37 cellular contexts compared by ENCODE assay signal in the genomic region with DNA sequence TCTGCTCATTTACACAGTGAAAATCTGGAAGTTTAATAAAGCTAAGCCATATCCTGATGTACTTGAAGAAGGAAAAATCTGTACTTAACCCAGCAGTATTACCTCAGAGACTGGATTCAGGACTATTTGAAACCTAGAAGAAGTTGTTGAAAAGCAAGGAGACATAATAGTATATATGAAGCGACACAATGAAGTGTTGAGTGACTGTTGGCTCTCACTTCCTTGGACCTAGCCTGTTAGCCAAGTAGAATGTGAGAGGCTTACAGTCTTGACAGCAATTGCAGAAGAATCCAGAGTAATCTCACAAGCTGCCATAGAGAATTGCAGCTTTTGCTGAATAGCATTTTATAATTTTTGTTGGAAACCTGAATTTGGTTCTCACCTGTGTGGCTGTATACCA.
"Had no signal": no experiment of that assay in that cellular context is flagged by ENCODE, and none has a peak within 500 bp of the region (broad histone marks: within the 10 kb centered on the region; RNA-seq: fewer than 3 reads in every experiment).

No MANE protein-coding gene starts in this region.

- H3K4me3 Mint-ChIP-seq: activated B cell treated with CpG ODN at 0.5 μM for 24 hours; activated CD4-positive, alpha-beta memory T cell treated with anti-CD3 and anti-CD28 coated beads for 36 hours; activated CD4-positive, alpha-beta T cell treated with anti-CD3 and anti-CD28 coated beads for 36 hours; activated CD4-positive, alpha-beta T cell treated with anti-CD3 and anti-CD28 coated beads, Interleukin-2, amount 10 ng/mL, durations not matched to agents 24 days and 14 days; activated CD8-positive, alpha-beta memory T cell treated with anti-CD3 and anti-CD28 coated beads, Interleukin-2, amount 10 ng/mL, durations not matched to agents 7 days and 5 days; activated CD8-positive, alpha-beta T cell treated with anti-CD3 and anti-CD28 coated beads, Interleukin-2, amount 10 ng/mL, durations not matched to agents 7 days and 5 days; activated naive CD4-positive, alpha-beta T cell treated with anti-CD3 and anti-CD28 coated beads for 36 hours; activated naive CD8-positive, alpha-beta T cell treated with anti-CD3 and anti-CD28 coated beads, Interleukin-2, amount 10 ng/mL, durations not matched to agents 7 days and 5 days; activated T-helper 1 cell treated with anti-CD3 and anti-CD28 coated beads, Interleukin-12 subunit alpha, Interleukin-12 subunit beta, Interleukin-2, Interleukin-4 antibody, amounts not matched to agents 30 ng/mL and 10 ng/mL and 1 ng/mL, durations not matched to agents 14 hours and 24 hours and 36 hours; brain; central memory CD8-positive, alpha-beta T cell; dendritic cell treated with granulocyte-macrophage colony-stimulating factor and Interleukin-4, amounts not matched to agents 40 ng/mL and 50 ng/mL, for 4 days; endodermal cell; T-helper 17 cell; T-helper 2 cell treated with Interferon-gamma antibody and Interleukin-4, amounts not matched to agents 5 μg/mL and 100 μg/mL, for 36 hours had no signal

- H3K27me3 ChIP-seq: breast epithelium, cardiac muscle cell, dorsolateral prefrontal cortex, esophagus muscularis mucosa, gastrocnemius medialis, heart left ventricle had no signal

- H3K27me3 Mint-ChIP-seq: activated B cell treated with CpG ODN at 0.5 μM for 24 hours; activated CD4-positive, alpha-beta memory T cell treated with anti-CD3 and anti-CD28 coated beads for 36 hours; activated CD4-positive, alpha-beta T cell treated with anti-CD3 and anti-CD28 coated beads for 36 hours; activated CD4-positive, alpha-beta T cell treated with anti-CD3 and anti-CD28 coated beads, Interleukin-2, amount 10 ng/mL, durations not matched to agents 24 days and 14 days; activated CD8-positive, alpha-beta memory T cell treated with anti-CD3 and anti-CD28 coated beads, Interleukin-2, amount 10 ng/mL, durations not matched to agents 7 days and 5 days; activated naive CD4-positive, alpha-beta T cell treated with anti-CD3 and anti-CD28 coated beads, Interleukin-2, amount 50 U/mL, for 24 hours; activated naive CD8-positive, alpha-beta T cell treated with anti-CD3 and anti-CD28 coated beads, Interleukin-2, amount 10 ng/mL, durations not matched to agents 7 days and 5 days; brain; central memory CD8-positive, alpha-beta T cell; dendritic cell treated with granulocyte-macrophage colony-stimulating factor and Interleukin-4, amounts not matched to agents 40 ng/mL and 50 ng/mL, for 4 days; T-helper 17 cell had no signal

- H3K9me3 ChIP-seq: breast epithelium, gastrocnemius medialis had no signal

- H3K4me1 Mint-ChIP-seq: brain, endodermal cell had no signal

- DNase-seq: activated B cell treated with CpG ODN at 0.5 μM for 24 hours; activated CD4-positive, alpha-beta memory T cell treated with anti-CD3 and anti-CD28 coated beads for 36 hours; activated CD4-positive, alpha-beta T cell treated with anti-CD3 and anti-CD28 coated beads for 36 hours; activated CD4-positive, alpha-beta T cell treated with anti-CD3 and anti-CD28 coated beads, Interleukin-2, amount 10 ng/mL, durations not matched to agents 24 days and 14 days; activated CD8-positive, alpha-beta memory T cell treated with anti-CD3 and anti-CD28 coated beads, Interleukin-2, amount 10 ng/mL, durations not matched to agents 7 days and 5 days; activated CD8-positive, alpha-beta memory T cell treated with anti-CD3 and anti-CD28 coated beads, Interleukin-2, amount 50 U/mL, for 4 hours; activated CD8-positive, alpha-beta T cell treated with anti-CD3 and anti-CD28 coated beads, Interleukin-2, amount 10 ng/mL, durations not matched to agents 7 days and 5 days; activated effector memory CD4-positive, alpha-beta T cell treated with anti-CD3 and anti-CD28 coated beads, Interleukin-2, amount 50 U/mL, for 16 hours; activated naive CD4-positive, alpha-beta T cell treated with anti-CD3 and anti-CD28 coated beads for 36 hours; activated naive CD8-positive, alpha-beta T cell treated with anti-CD3 and anti-CD28 coated beads, Interleukin-2, amount 10 ng/mL, durations not matched to agents 7 days and 5 days; activated T-cell treated with anti-CD3 and anti-CD28 coated beads, Interleukin-2, amount 50 U/mL, for 1 hour; activated T-cell treated with anti-CD3 and anti-CD28 coated beads, Interleukin-2, amount 50 U/mL, for 48 hours; amniotic stem cell; aorta; dorsolateral prefrontal cortex; effector memory CD4-positive, alpha-beta T cell; endodermal cell; foreskin keratinocyte; gastrocnemius medialis; glutamatergic neuron; heart left ventricle; T-helper 1 cell; T-helper 17 cell; T1000 had no signal

- H3K36me3 ChIP-seq: breast epithelium, cardiac muscle cell, gastrocnemius medialis, heart left ventricle, WERI-Rb-1 had no signal

- H3K4me3 ChIP-seq: breast epithelium, cardiac muscle cell, coronary artery, dorsolateral prefrontal cortex, esophagus muscularis mucosa, gastrocnemius medialis, heart left ventricle had no signal

- H3K27ac ChIP-seq: breast epithelium, cardiac muscle cell, coronary artery, dorsolateral prefrontal cortex, esophagus muscularis mucosa, foreskin keratinocyte, gastrocnemius medialis, heart left ventricle, WERI-Rb-1 had no signal

- H3K27ac Mint-ChIP-seq: activated B cell treated with CpG ODN at 0.5 μM for 24 hours; activated CD4-positive, alpha-beta memory T cell treated with anti-CD3 and anti-CD28 coated beads for 36 hours; activated CD4-positive, alpha-beta T cell treated with anti-CD3 and anti-CD28 coated beads for 36 hours; activated CD4-positive, alpha-beta T cell treated with anti-CD3 and anti-CD28 coated beads, Interleukin-2, amount 10 ng/mL, durations not matched to agents 24 days and 14 days; activated CD8-positive, alpha-beta memory T cell treated with anti-CD3 and anti-CD28 coated beads, Interleukin-2, amount 10 ng/mL, durations not matched to agents 7 days and 5 days; activated CD8-positive, alpha-beta T cell treated with anti-CD3 and anti-CD28 coated beads, Interleukin-2, amount 10 ng/mL, durations not matched to agents 7 days and 5 days; activated naive CD4-positive, alpha-beta T cell treated with anti-CD3 and anti-CD28 coated beads for 36 hours; activated naive CD4-positive, alpha-beta T cell treated with anti-CD3 and anti-CD28 coated beads, Interleukin-2, amount 50 U/mL, for 24 hours; activated naive CD8-positive, alpha-beta T cell treated with anti-CD3 and anti-CD28 coated beads, Interleukin-2, amount 10 ng/mL, durations not matched to agents 7 days and 5 days; activated T-helper 1 cell treated with anti-CD3 and anti-CD28 coated beads, Interleukin-12 subunit alpha, Interleukin-12 subunit beta, Interleukin-2, Interleukin-4 antibody, amounts not matched to agents 30 ng/mL and 10 ng/mL and 1 ng/mL, durations not matched to agents 14 hours and 24 hours and 36 hours; activated T-helper 2 cell treated with anti-CD3 and anti-CD28 coated beads, Interferon-gamma antibody, Interleukin-2, Interleukin-4, amounts not matched to agents 10 μg/mL and 5 μg/mL and 100 μg/mL, durations not matched to agents 14 hours and 24 hours and 36 hours; brain; dendritic cell treated with granulocyte-macrophage colony-stimulating factor and Interleukin-4, amounts not matched to agents 40 ng/mL and 50 ng/mL, for 4 days; endodermal cell; T-helper 17 cell; T-helper 2 cell treated with Interferon-gamma antibody and Interleukin-4, amounts not matched to agents 5 μg/mL and 100 μg/mL, for 36 hours had no signal

- ATAC-seq: activated CD4-positive, alpha-beta T cell treated with anti-CD3 and anti-CD28 coated beads for 36 hours; activated CD4-positive, CD25-positive, alpha-beta regulatory T cell treated with anti-CD3 and anti-CD28 coated beads, Interleukin-2, amount 50 U/mL, for 24 hours; activated CD8-positive, alpha-beta memory T cell treated with anti-CD3 and anti-CD28 coated beads, Interleukin-2, amount 10 ng/mL, durations not matched to agents 7 days and 5 days; activated CD8-positive, alpha-beta T cell treated with anti-CD3 and anti-CD28 coated beads, Interleukin-2, amount 10 ng/mL, durations not matched to agents 7 days and 5 days; foreskin keratinocyte; gastrocnemius medialis; T-helper 17 cell had no signal

- H3K4me1 ChIP-seq: breast epithelium, foreskin keratinocyte had no signal
